16 cellular contexts compared by ENCODE assay signal in genomic region chr17:57744195-57745170, GRCh38. TPM values are rescaled to one million over a fixed set of nuclear protein-coding genes. Genes with fewer than 3 reads are reported as not detected.
DNase-seq lines count a peak whose midpoint lies in the region; ATAC-seq and TF ChIP-seq lines count a peak whose summit lies in the region.
"Had no signal": no experiment of that assay in that cellular context is flagged by ENCODE, and none has a peak within 500 bp of the region (broad histone marks: within the 10 kb centered on the region; RNA-seq: fewer than 3 reads in every experiment).

No MANE protein-coding gene starts in this region.

- H3K27me3 ChIP-seq in upper lobe of right lung, result peaks cover 4% of the 10 kb centered on the region
- H3K27me3 ChIP-seq: BE2C had no signal

- DNase-seq in NOMO-1 (lab: John Stamatoyannopoulos, UW; ENCODE audit: unreplicated experiment in 2 of 2), result peak; percentile 68 to 76
- DNase-seq in globus pallidus (ENCODE audit: low spot score), result peak; percentile 16
- no peak for DNase-seq in upper lobe of right lung
- no peak for DNase-seq in cerebellar nuclear complex (lab: John Stamatoyannopoulos, UW)
- no peak for DNase-seq in NCI-H128 (lab: John Stamatoyannopoulos, UW; ENCODE audit: unreplicated experiment)
- DNase-seq: BE2C, NCI-H1092 treated with DMSO at 0.1 percent for 48 hours, NCI-H187, NCI-H446 treated with DMSO at 0.1 percent for 48 hours, NCI-H774, OCI-M1, T-helper 1 cell had no signal

- H3K9me3 ChIP-seq in upper lobe of right lung, result no peaks in the 10 kb centered on the region

- no peak for TF ChIP-seq CTCF in upper lobe of right lung (IDR thresholded peaks at IDR 0.05)

- ATAC-seq in HG02798 (IDR thresholded peaks at IDR 0.05; ENCODE audit: poor library complexity, unreplicated experiment) (peak; percentile 57), upper lobe of right lung (peak; percentile 48), GM19463 (IDR thresholded peaks at IDR 0.05; ENCODE audit: unreplicated experiment) (no peak)

- H3K4me3 ChIP-seq in upper lobe of right lung, result no peak overlapping the region
- H3K4me3 ChIP-seq: SK-N-MC had no signal

- no peaks in the 10 kb centered on the region for H3K4me1 ChIP-seq in upper lobe of right lung

- no peak overlapping the region for H3K27ac ChIP-seq in upper lobe of right lung
- H3K27ac ChIP-seq: SK-N-MC had no signal

- intact Hi-C loops in upper lobe of right lung (cut with DNase I), result loop anchor here (10.0 kb wide), 1 partner anchor 610 kb away; no protein-coding TSS in a partner anchor

- no peaks in the 10 kb centered on the region for H3K36me3 ChIP-seq in upper lobe of right lung
- H3K36me3 ChIP-seq: BE2C had no signal

RNA-seq across cellular contexts. Expression of gene CCDC182, which starts 0.6 kb away (rescaled TPM):
- total RNA-seq in upper lobe of right lung, result not detected
- total RNA-seq: HT-29 had no signal

Comparison
In these comparisons a context has a peak if more than half of its experiments do, and no peak if none do; other contexts are left out.
1. DNase-seq: peak in NOMO-1 (2 of 2) and globus pallidus (single experiment); none in upper lobe of right lung (single experiment), cerebellar nuclear complex (0 of 2) and NCI-H128 (single experiment).